Comparison of ENCODE assay signal across 8 cellular contexts in genomic region chr3:133490468-133491351, GRCh38.
DNase-seq lines count a peak whose midpoint lies in the region; ATAC-seq lines count a peak whose summit lies in the region.

No MANE protein-coding gene starts in this region.

- peak; percentile 11 for DNase-seq in activated gamma-delta T cell treated with Interleukin-2 at 50 U/mL for 16 hours
- no peak for DNase-seq in activated gamma-delta T cell (lab: John Stamatoyannopoulos, UW)
- DNase-seq in activated effector memory CD4-positive, alpha-beta T cell treated with Interleukin-2 at 50 U/mL for 16 hours, result peak; percentile 27
- DNase-seq in stimulated activated CD8-positive, alpha-beta memory T cell treated with anti-CD3 and anti-CD28 coated beads, Interleukin-4, amount 100 ng/mL, for 4 hours (ENCODE audit: low read depth in 2 of 2, low spot score in 1 of 2), result peak; percentile 41 to 65
- DNase-seq in NCI-H82 treated with DMSO at 0.1 percent for 48 hours (lab: John Stamatoyannopoulos, UW; ENCODE audit: unreplicated experiment), result no peak
- no peak for DNase-seq in COLO668 (lab: John Stamatoyannopoulos, UW; ENCODE audit: unreplicated experiment)
- no peak for DNase-seq in cardiac septum (ENCODE audit: low spot score)

- intact Hi-C loops in cardiac septum (cut with DNase I), result no loop called here

- peak; percentile 91 for ATAC-seq in HG03571 (IDR thresholded peaks at IDR 0.05; ENCODE audit: unreplicated experiment)

Comparison
In these comparisons a context has a peak if more than half of its experiments do, and no peak if none do; other contexts are left out.
1. DNase-seq: peak in activated gamma-delta T cell treated with Interleukin-2 at 50 U/mL for 16 hours (single experiment), activated effector memory CD4-positive, alpha-beta T cell treated with Interleukin-2 at 50 U/mL for 16 hours (single experiment) and stimulated activated CD8-positive, alpha-beta memory T cell treated with anti-CD3 and anti-CD28 coated beads, Interleukin-4, amount 100 ng/mL, for 4 hours (2 of 2); none in activated gamma-delta T cell (single experiment), NCI-H82 treated with DMSO at 0.1 percent for 48 hours (single experiment), COLO668 (single experiment) and cardiac septum (single experiment).